In genomic region chr9:2019723-2020122, GRCh38 we compare ENCODE assay signal across 17 cellular contexts. TPM values are rescaled to one million over a fixed set of nuclear protein-coding genes. Genes with fewer than 3 reads are reported as not detected.
DNase-seq lines count a peak whose midpoint lies in the region; ATAC-seq, FAIRE-seq and TF ChIP-seq lines count a peak whose summit lies in the region.
"Had no signal": no experiment of that assay in that cellular context is flagged by ENCODE, and none has a peak within 500 bp of the region (broad histone marks: within the 10 kb centered on the region; RNA-seq: fewer than 3 reads in every experiment).

No MANE protein-coding gene starts in this region.

- H3K27ac ChIP-seq in GM12878 (ENCODE audit: control insufficient read depth, insufficient read depth) (peak overlapping the region; percentile 42; the same call in 1 of the 2 replicates), gastrocnemius medialis (peak overlapping the region; percentile 93 to 99 (median 96))
- H3K27ac ChIP-seq: SK-N-MC had no signal

- H3K4me2 ChIP-seq in GM12878 (ENCODE audit: control insufficient read depth, insufficient read depth) = peak overlapping the region; percentile 64; the same call in 1 of the 2 replicates

- TF ChIP-seq EP300 in GM12878 (IDR thresholded peaks at IDR 0.05; ENCODE audit: borderline replicate concordance in 1 of 2, control insufficient read depth in 1 of 2, low read depth in 2 of 2, low read length in 2 of 2) = no peak

- 33% methylated on average over 1 of the region's 1 CpG for WGBS in GM12878 (ENCODE audit: insufficient coverage, insufficient replicate concordance, low lambda C conversion rate, missing lambda C conversion rate)

- no peak for TF ChIP-seq RAD21 in GM12878 (IDR thresholded peaks at IDR 0.05; ENCODE audit: insufficient read depth, low read depth, low read length)

- no peak overlapping the region for H2AFZ ChIP-seq in GM12878 (ENCODE audit: control insufficient read depth, low read depth, low read length)

- peaks cover 8% of the 10 kb centered on the region; the same call in 1 of the 2 replicates for H4K20me1 ChIP-seq in GM12878 (ENCODE audit: control insufficient read depth, insufficient read depth)

- H3K9me3 Mint-ChIP-seq in T-helper 1 cell treated with Interleukin-12 subunit alpha and Interleukin-12 subunit beta and Interleukin-4 antibody, amounts not matched to agents 30 μg/mL and 1 μg/mL, for 36 hours = no peaks in the 10 kb centered on the region

- in situ Hi-C loops in GM12878 (cut with MboI) = no loop called here
- in situ Hi-C loops in gastrocnemius medialis (cut with MboI; ENCODE audit: low sequenced_read_pairs in 4 of 4) = no loop called here

- H3K4me3 Mint-ChIP-seq in T-helper 1 cell treated with Interleukin-12 subunit alpha and Interleukin-12 subunit beta and Interleukin-4 antibody, amounts not matched to agents 30 μg/mL and 1 μg/mL, for 36 hours = peak overlapping the region; percentile 96

- no peak for DNase-seq in T-helper 1 cell
- no peak for DNase-seq in HEK293T (ENCODE audit: extremely low spot score)
- no peak for DNase-seq in GM12878 (ENCODE audit: low read depth, low spot score)
- no peak for DNase-seq in gastrocnemius medialis
- no peak for DNase-seq in NCI-H1417 (lab: John Stamatoyannopoulos, UW)
- no peak for DNase-seq in NK-92 (lab: John Stamatoyannopoulos, UW; ENCODE audit: unreplicated experiment)
- DNase-seq: 8988T; NCI-H1436; posterior cingulate gyrus; stimulated activated CD4-positive, alpha-beta T cell treated with anti-CD3 and anti-CD28 coated beads, Interleukin-4, amount 100 ng/mL, for 4 hours; substantia nigra had no signal

- TF ChIP-seq CTCF in GM12878 (IDR thresholded peaks at IDR 0.05 in 2 of 3, conservative IDR thresholded peaks at IDR 0.05 in 1 of 3; ENCODE audit: control insufficient read depth in 2 of 3, extremely low read depth in 1 of 3, insufficient read depth in 1 of 3, low read depth in 3 of 3, low read length in 3 of 3) = no peak
- TF ChIP-seq CTCF in gastrocnemius medialis (IDR thresholded peaks at IDR 0.05 in 4 of 5, conservative IDR thresholded peaks at IDR 0.05 in 1 of 5) = no peak

- H3K4me1 ChIP-seq in GM12878 (ENCODE audit: control insufficient read depth, insufficient read depth, low read length) = peaks cover 26% of the 10 kb centered on the region
- H3K4me1 ChIP-seq in gastrocnemius medialis = peaks cover 64 to 65% of the 10 kb centered on the region in 2 donors

- peaks cover 97% of the 10 kb centered on the region for H3K79me2 ChIP-seq in GM12878 (ENCODE audit: control insufficient read depth, insufficient read depth, low read length)

- SMC1A ChIA-PET in GM12878 (lab: Charles Lee; ENCODE audit: uncharacterized antibody, unreplicated experiment) = interaction anchor here (1.6 kb wide), 1 partner anchor 39 kb away, joined by 3 read pairs; no protein-coding TSS in a partner anchor

- peak overlapping the region; percentile 48 for H3K4me3 ChIP-seq in GM12878
- no peak overlapping the region for H3K4me3 ChIP-seq in gastrocnemius medialis
- H3K4me3 ChIP-seq: lung had no signal

- POLR2A ChIA-PET in HEK293T (lab: Yijun Ruan, JAX) (no interaction called here), GM12878 (lab: Charles Lee) (no interaction called here)

- CTCF ChIA-PET in HEK293T (lab: Yijun Ruan, JAX) (no interaction called here), GM12878 (lab: Yijun Ruan, JAX) (no interaction called here)

- no peak for TF ChIP-seq POLR2A in GM12878 (IDR thresholded peaks at IDR 0.05; ENCODE audit: low read depth, low read length)
- no peak for TF ChIP-seq POLR2A in gastrocnemius medialis (IDR thresholded peaks at IDR 0.05)

- H3K36me3 ChIP-seq in GM12878 (ENCODE audit: control insufficient read depth in 2 of 2, insufficient read depth in 2 of 2, low read length in 1 of 2) (peaks cover 0 to 7% of the 10 kb centered on the region in 2 experiments; a peak in 1 of 4 replicates), gastrocnemius medialis (no peaks in the 10 kb centered on the region)

- H3K9me3 ChIP-seq in GM12878 (replicated peaks; ENCODE audit: control insufficient read depth, insufficient read depth, low read length) = no peaks in the 10 kb centered on the region
- no peaks in the 10 kb centered on the region for H3K9me3 ChIP-seq in gastrocnemius medialis

- no peaks in the 10 kb centered on the region for H3K27me3 Mint-ChIP-seq in T-helper 1 cell treated with Interleukin-12 subunit alpha and Interleukin-12 subunit beta and Interleukin-4 antibody, amounts not matched to agents 30 μg/mL and 1 μg/mL, for 36 hours (ENCODE audit: low read depth)

- no peaks in the 10 kb centered on the region for H3K27me3 ChIP-seq in GM12878 (replicated peaks in 1 of 2; ENCODE audit: control insufficient read depth in 2 of 2, insufficient read depth in 2 of 2, low read length in 1 of 2)
- no peaks in the 10 kb centered on the region for H3K27me3 ChIP-seq in gastrocnemius medialis

- BruUV-seq in GM12878 (replicated peaks; lab: Mats Ljungman, UMichigan) = no TSS peak

- peaks cover 68% of the 10 kb centered on the region for H3K4me1 Mint-ChIP-seq in T-helper 1 cell treated with Interleukin-12 subunit alpha and Interleukin-12 subunit beta and Interleukin-4 antibody, amounts not matched to agents 30 μg/mL and 1 μg/mL, for 36 hours (ENCODE audit: low read depth)

- peaks cover 21% of the 10 kb centered on the region for H3K36me3 Mint-ChIP-seq in T-helper 1 cell treated with Interleukin-12 subunit alpha and Interleukin-12 subunit beta and Interleukin-4 antibody, amounts not matched to agents 30 μg/mL and 1 μg/mL, for 36 hours (ENCODE audit: low read depth)

- ATAC-seq in GM12878 = no peak
- ATAC-seq in gastrocnemius medialis = no peak
- ATAC-seq in HG03045 (IDR thresholded peaks at IDR 0.05; ENCODE audit: unreplicated experiment) = no peak

- H3K27ac Mint-ChIP-seq in T-helper 1 cell treated with Interleukin-12 subunit alpha and Interleukin-12 subunit beta and Interleukin-4 antibody, amounts not matched to agents 30 μg/mL and 1 μg/mL, for 36 hours = peak overlapping the region; percentile 76

- RAD21 ChIA-PET in GM12878 (lab: Charles Lee; ENCODE audit: unreplicated experiment) = no interaction called here

- intact Hi-C loops in GM12878 (cut with micrococcal nuclease; ENCODE audit: unreplicated experiment) (loop anchor here (2.0 kb wide), 1 partner anchor 35 kb away; no protein-coding TSS in a partner anchor), gastrocnemius medialis (cut with DNase I; ENCODE audit: low total_unique reads) (loop anchor here (5.0 to 10.0 kb wide), 3 partner anchors 138 to 605 kb away; partner anchors contain the start of gene VLDLR)

- H3K9ac ChIP-seq in GM12878 (ENCODE audit: control insufficient read depth, insufficient read depth, low read length) = peak overlapping the region; percentile 95; the same call in 1 of the 2 replicates

- FAIRE-seq in GM12878 (lab: Jason Lieb, UNC) = no peak
- FAIRE-seq: D721Med, endometrium had no signal

TF ChIP-seq in HEK293T, 16 proteins besides CTCF, POLR2A, EP300 and RAD21:
- TF ChIP-seq SUZ12 (IDR thresholded peaks at IDR 0.05) = no peak
- TF ChIP-seq, protein P1, sequence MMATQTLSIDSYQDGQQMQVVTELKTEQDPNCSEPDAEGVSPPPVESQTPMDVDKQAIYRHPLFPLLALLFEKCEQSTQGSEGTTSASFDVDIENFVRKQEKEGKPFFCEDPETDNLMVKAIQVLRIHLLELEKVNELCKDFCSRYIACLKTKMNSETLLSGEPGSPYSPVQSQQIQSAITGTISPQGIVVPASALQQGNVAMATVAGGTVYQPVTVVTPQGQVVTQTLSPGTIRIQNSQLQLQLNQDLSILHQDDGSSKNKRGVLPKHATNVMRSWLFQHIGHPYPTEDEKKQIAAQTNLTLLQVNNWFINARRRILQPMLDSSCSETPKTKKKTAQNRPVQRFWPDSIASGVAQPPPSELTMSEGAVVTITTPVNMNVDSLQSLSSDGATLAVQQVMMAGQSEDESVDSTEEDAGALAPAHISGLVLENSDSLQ (IDR thresholded peaks at IDR 0.05) = peak; percentile 78

TF ChIP-seq in GM12878, 131 proteins besides CTCF, POLR2A, EP300 and RAD21 (continues in another document):
- TF ChIP-seq MYB (IDR thresholded peaks at IDR 0.05; ENCODE audit: borderline replicate concordance, low read depth, low read length) (no peak), GATAD2B (conservative IDR thresholded peaks at IDR 0.05; ENCODE audit: low read depth) (no peak), KDM1A (IDR thresholded peaks at IDR 0.05; ENCODE audit: borderline replicate concordance) (no peak), GABPA (IDR thresholded peaks at IDR 0.05; ENCODE audit: low read depth) (no peak)
- TF ChIP-seq, protein P2, sequence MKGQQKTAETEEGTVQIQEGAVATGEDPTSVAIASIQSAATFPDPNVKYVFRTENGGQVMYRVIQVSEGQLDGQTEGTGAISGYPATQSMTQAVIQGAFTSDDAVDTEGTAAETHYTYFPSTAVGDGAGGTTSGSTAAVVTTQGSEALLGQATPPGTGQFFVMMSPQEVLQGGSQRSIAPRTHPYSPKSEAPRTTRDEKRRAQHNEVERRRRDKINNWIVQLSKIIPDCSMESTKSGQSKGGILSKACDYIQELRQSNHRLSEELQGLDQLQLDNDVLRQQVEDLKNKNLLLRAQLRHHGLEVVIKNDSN (IDR thresholded peaks at IDR 0.05; ENCODE audit: borderline replicate concordance, extremely low read length, insufficient read depth, low read depth, low read length) = no peak

RNA-seq across cellular contexts. Expression of gene SMARCA2, which starts 4.6 kb away (rescaled TPM):
- total RNA-seq in GM12878 (2013; cell fraction: nucleolus; rRNA removed) = 820 and 827 TPM in 2 replicates
- 208 and 234 TPM in 2 replicates for total RNA-seq in GM12878 (2014; rRNA removed)
- total RNA-seq in GM12878 (2014; rRNA removed; fragmentation: Illumina TruSeq; extraction: Trizol) = 317 and 320 TPM in 2 replicates
- 387 and 392 TPM in 2 replicates for total RNA-seq in GM12878 (2021)
- 128 TPM for polyA plus RNA-seq in GM12878 (2011; ENCODE audit: low read depth)
- polyA plus RNA-seq in GM12878 (2011; rRNA removed) = 208 and 240 TPM in 2 replicates
- polyA plus RNA-seq in GM12878 (2011; cell fraction: cytosol; rRNA removed) = 186 and 193 TPM in 2 replicates
- 252 and 269 TPM in 2 replicates for polyA plus RNA-seq in GM12878 (2011; cell fraction: nucleus; rRNA removed)
- 176 and 191 TPM in 2 replicates for polyA plus RNA-seq in GM12878 (2012)
- 254 and 331 TPM in 2 replicates for polyA plus RNA-seq in GM12878 (2014; fragmentation: Illumina TruSeq; extraction: Trizol)
- polyA plus RNA-seq in GM12878 (2014; fragmentation: Nextera tagmentation; extraction: Ambion mirVana) = 100 to 1,000 TPM; 100 to 130 TPM
- polyA plus RNA-seq in GM12878 (2014; rRNA removed) = 138 and 146 TPM in 2 replicates
- 100 to 1,000 TPM; 184 to 200 TPM for polyA plus RNA-seq in GM12878 (2016; fragmentation: Nextera tagmentation; extraction: Ambion mirVana)
- polyA minus RNA-seq in GM12878 (2011; rRNA and poly(A)+ RNA removed) = 444 and 518 TPM in 2 replicates
- polyA minus RNA-seq in GM12878 (2011; cell fraction: cytosol; rRNA and poly(A)+ RNA removed) = 90.7 and 105 TPM in 2 replicates
- polyA minus RNA-seq in GM12878 (2011; cell fraction: nucleus; rRNA and poly(A)+ RNA removed) = 447 and 727 TPM in 2 replicates
- total RNA-seq in gastrocnemius medialis = 10 to 100 TPM; 54.6 to 69.7 (median 63.0) TPM
